1 cellular context compared by ENCODE assay signal in the genomic region with DNA sequence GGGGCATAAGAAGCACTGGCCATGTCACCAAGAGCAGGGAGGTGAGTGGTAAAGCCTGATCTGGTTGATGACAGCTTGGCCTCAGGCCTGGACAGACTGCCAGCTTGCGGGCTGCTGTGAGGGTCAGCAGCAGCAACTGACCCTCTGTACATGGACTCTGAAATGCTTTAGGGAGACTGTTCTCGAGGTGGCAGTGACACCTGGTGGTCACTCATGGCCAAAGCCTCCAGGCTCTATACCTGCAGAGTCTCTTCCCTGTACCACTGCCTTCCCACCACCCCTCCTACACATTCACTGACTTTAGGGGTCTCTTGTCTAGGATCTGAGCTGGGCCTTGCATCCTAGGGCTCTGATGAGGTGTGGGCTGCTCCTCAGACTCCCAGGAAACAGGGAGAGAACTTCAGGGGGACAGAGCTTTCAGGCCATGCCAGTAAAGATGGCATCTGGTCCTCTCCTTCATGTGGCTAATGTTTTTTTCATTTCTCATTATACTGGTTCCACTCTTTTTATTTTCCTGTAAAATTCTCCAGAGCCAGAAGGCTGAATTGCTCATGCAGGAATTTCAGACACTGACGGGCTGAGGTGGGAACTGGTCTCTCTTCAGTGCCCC.
TF ChIP-seq lines count a peak whose summit lies in the region.

No MANE protein-coding gene starts in this region.

TF ChIP-seq in HCT116, 20 proteins besides CTCF, POLR2A, EP300 and RAD21 (continued from another document):
- TF ChIP-seq TCF7L2 (IDR thresholded peaks at IDR 0.05; ENCODE audit: borderline replicate concordance, extremely low read depth, insufficient read depth, insufficient read length) = no peak
- no peak for TF ChIP-seq SRF (IDR thresholded peaks at IDR 0.05; ENCODE audit: low read depth)
- no peak for TF ChIP-seq EZH2phosphoT487 (IDR thresholded peaks at IDR 0.05; ENCODE audit: borderline replicate concordance)
- TF ChIP-seq ZNF274 (IDR thresholded peaks at IDR 0.05; ENCODE audit: low read depth, low read length) = no peak
- TF ChIP-seq, protein P1, sequence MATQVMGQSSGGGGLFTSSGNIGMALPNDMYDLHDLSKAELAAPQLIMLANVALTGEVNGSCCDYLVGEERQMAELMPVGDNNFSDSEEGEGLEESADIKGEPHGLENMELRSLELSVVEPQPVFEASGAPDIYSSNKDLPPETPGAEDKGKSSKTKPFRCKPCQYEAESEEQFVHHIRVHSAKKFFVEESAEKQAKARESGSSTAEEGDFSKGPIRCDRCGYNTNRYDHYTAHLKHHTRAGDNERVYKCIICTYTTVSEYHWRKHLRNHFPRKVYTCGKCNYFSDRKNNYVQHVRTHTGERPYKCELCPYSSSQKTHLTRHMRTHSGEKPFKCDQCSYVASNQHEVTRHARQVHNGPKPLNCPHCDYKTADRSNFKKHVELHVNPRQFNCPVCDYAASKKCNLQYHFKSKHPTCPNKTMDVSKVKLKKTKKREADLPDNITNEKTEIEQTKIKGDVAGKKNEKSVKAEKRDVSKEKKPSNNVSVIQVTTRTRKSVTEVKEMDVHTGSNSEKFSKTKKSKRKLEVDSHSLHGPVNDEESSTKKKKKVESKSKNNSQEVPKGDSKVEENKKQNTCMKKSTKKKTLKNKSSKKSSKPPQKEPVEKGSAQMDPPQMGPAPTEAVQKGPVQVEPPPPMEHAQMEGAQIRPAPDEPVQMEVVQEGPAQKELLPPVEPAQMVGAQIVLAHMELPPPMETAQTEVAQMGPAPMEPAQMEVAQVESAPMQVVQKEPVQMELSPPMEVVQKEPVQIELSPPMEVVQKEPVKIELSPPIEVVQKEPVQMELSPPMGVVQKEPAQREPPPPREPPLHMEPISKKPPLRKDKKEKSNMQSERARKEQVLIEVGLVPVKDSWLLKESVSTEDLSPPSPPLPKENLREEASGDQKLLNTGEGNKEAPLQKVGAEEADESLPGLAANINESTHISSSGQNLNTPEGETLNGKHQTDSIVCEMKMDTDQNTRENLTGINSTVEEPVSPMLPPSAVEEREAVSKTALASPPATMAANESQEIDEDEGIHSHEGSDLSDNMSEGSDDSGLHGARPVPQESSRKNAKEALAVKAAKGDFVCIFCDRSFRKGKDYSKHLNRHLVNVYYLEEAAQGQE (IDR thresholded peaks at IDR 0.05; ENCODE audit: low read depth) = no peak
- TF ChIP-seq, protein P2, sequence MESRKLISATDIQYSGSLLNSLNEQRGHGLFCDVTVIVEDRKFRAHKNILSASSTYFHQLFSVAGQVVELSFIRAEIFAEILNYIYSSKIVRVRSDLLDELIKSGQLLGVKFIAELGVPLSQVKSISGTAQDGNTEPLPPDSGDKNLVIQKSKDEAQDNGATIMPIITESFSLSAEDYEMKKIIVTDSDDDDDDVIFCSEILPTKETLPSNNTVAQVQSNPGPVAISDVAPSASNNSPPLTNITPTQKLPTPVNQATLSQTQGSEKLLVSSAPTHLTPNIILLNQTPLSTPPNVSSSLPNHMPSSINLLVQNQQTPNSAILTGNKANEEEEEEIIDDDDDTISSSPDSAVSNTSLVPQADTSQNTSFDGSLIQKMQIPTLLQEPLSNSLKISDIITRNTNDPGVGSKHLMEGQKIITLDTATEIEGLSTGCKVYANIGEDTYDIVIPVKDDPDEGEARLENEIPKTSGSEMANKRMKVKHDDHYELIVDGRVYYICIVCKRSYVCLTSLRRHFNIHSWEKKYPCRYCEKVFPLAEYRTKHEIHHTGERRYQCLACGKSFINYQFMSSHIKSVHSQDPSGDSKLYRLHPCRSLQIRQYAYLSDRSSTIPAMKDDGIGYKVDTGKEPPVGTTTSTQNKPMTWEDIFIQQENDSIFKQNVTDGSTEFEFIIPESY (IDR thresholded peaks at IDR 0.05; ENCODE audit: extremely low read depth, insufficient replicate concordance, low read length) = no peak
- no peak for TF ChIP-seq CBX3 (IDR thresholded peaks at IDR 0.05; ENCODE audit: low read depth)
- TF ChIP-seq ELF1 (IDR thresholded peaks at IDR 0.05; ENCODE audit: borderline replicate concordance, low read depth) = no peak
